In the genomic region with DNA sequence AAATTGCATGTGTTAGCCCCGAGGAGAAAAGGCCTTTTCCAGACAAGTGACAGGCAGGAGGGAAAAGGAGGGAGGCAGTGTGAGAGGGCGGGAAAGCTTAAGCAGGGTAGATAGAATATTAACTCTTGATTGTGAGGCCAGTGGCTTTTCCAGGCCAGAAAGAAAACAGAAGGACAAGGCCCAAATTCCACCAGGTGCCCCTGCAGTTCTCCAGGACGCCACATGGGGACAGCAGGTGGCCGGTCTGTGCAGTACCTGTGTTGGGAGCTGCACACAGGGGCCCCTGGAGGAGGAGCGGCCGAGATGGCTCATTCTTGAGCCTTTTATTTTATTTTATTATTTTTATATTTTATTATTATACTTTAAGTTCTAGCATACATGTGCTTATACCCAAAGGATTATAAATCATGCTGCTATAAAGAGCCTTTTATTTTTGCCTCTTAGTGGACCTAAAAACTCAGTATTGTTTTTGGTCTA, we compare ENCODE assay signal across 1 cellular context.
TF ChIP-seq lines count a peak whose summit lies in the region.

No MANE protein-coding gene starts in this region.

TF ChIP-seq in HCT116, 20 proteins besides CTCF, POLR2A, EP300 and RAD21 (continued from another document):
- no peak for TF ChIP-seq SRF (IDR thresholded peaks at IDR 0.05; ENCODE audit: low read depth)
- TF ChIP-seq FOSL1 (IDR thresholded peaks at IDR 0.05; ENCODE audit: low read depth) = no peak
- no peak for TF ChIP-seq TCF7L2 (IDR thresholded peaks at IDR 0.05; ENCODE audit: borderline replicate concordance, extremely low read depth, insufficient read depth, insufficient read length)
